Comparison of ENCODE assay signal across 9 cellular contexts in genomic region chr5:167587768-167588167, GRCh38.
DNase-seq lines count a peak whose midpoint lies in the region; ATAC-seq, FAIRE-seq and TF ChIP-seq lines count a peak whose summit lies in the region.
"Had no signal": no experiment of that assay in that cellular context is flagged by ENCODE, and none has a peak within 500 bp of the region (broad histone marks: within the 10 kb centered on the region; RNA-seq: fewer than 3 reads in every experiment).

No MANE protein-coding gene starts in this region.

- intact Hi-C loops in esophagus muscularis mucosa (cut with DNase I) (no loop called here), left colon (cut with DNase I, micrococcal nuclease) (no loop called here)

- H3K27me3 Mint-ChIP-seq in glutamatergic neuron (ENCODE audit: unreplicated experiment), result no peaks in the 10 kb centered on the region

- H3K36me3 ChIP-seq in esophagus muscularis mucosa, result no peaks in the 10 kb centered on the region

- H3K4me3 ChIP-seq in A549 (no peak overlapping the region), esophagus muscularis mucosa (no peak overlapping the region)

- CTCF ChIA-PET in A549 (lab: Yijun Ruan, JAX), result interaction anchor here (0.6 to 3.4 kb wide), 6 partner anchors 65 to 636 kb away, joined by 3 to 14 read pairs (median 3); no protein-coding TSS in a partner anchor

- H3K9me3 Mint-ChIP-seq in glutamatergic neuron (ENCODE audit: unreplicated experiment), result peaks cover 2% of the 10 kb centered on the region

- FAIRE-seq in A549 (lab: Jason Lieb, UNC), result no peak
- FAIRE-seq: endometrium had no signal

- H3K4me1 ChIP-seq in A549 (peaks cover 15% of the 10 kb centered on the region), esophagus muscularis mucosa (no peaks in the 10 kb centered on the region)

- no peak for TF ChIP-seq EP300 in A549 (IDR thresholded peaks at IDR 0.05)
- TF ChIP-seq EP300 in esophagus muscularis mucosa (IDR thresholded peaks at IDR 0.05), result no peak

- peak; percentile 34 to 50; a peak in 2 of 5 replicates for TF ChIP-seq RAD21 in A549 (conservative IDR thresholded peaks at IDR 0.05 in 1 of 2, IDR thresholded peaks at IDR 0.05 in 1 of 2)

- 19% methylated on average over 2 of the region's 2 CpGs for WGBS in A549 (ENCODE audit: missing lambda C conversion rate)
- 42% methylated on average over 2 of the region's 2 CpGs for WGBS in esophagus muscularis mucosa

- H3K4me3 Mint-ChIP-seq in glutamatergic neuron (ENCODE audit: unreplicated experiment), result peak overlapping the region; percentile 76

- POLR2A ChIA-PET in A549 (lab: Yijun Ruan, JAX), result no interaction called here

- H3K27ac ChIP-seq in A549, result no peak overlapping the region
- no peak overlapping the region for H3K27ac ChIP-seq in esophagus muscularis mucosa (replicated peaks in 1 of 4)

- H3K27me3 ChIP-seq in esophagus muscularis mucosa, result no peaks in the 10 kb centered on the region

- H3K27ac Mint-ChIP-seq in glutamatergic neuron (ENCODE audit: unreplicated experiment), result no peak overlapping the region

- H3K36me3 Mint-ChIP-seq in glutamatergic neuron (ENCODE audit: unreplicated experiment), result no peaks in the 10 kb centered on the region

- peaks cover 13% of the 10 kb centered on the region for H3K4me1 Mint-ChIP-seq in glutamatergic neuron (ENCODE audit: low read depth, unreplicated experiment)

- H3K9me3 ChIP-seq in A549 (no peaks in the 10 kb centered on the region), esophagus muscularis mucosa (no peaks in the 10 kb centered on the region)

- peak; percentile 40 to 56 for DNase-seq in A549 (ENCODE audit: low read depth in 1 of 2, low spot score in 1 of 2)
- DNase-seq in H4 (ENCODE audit: low spot score), result peak; percentile 58
- DNase-seq in RPMI7951 (ENCODE audit: low read depth), result peak; percentile 36
- peak; percentile 59 for DNase-seq in glutamatergic neuron
- DNase-seq in esophagus muscularis mucosa (ENCODE audit: extremely low spot score), result no peak
- DNase-seq in left colon, result no peak

- no peak overlapping the region for H3K4me2 ChIP-seq in A549

- TF ChIP-seq CTCF in A549 (IDR thresholded peaks at IDR 0.05), result peak; percentile 33
- peak; percentile 67 for TF ChIP-seq CTCF in glutamatergic neuron (IDR thresholded peaks at IDR 0.05; ENCODE audit: partially characterized antibody, unreplicated experiment)
- TF ChIP-seq CTCF in esophagus muscularis mucosa (IDR thresholded peaks at IDR 0.05), result peak in 1 of 3 experiments; percentile 25

- TF ChIP-seq POLR2A in A549 (IDR thresholded peaks at IDR 0.05; ENCODE audit: low read length), result no peak
- no peak for TF ChIP-seq POLR2A in esophagus muscularis mucosa (IDR thresholded peaks at IDR 0.05; ENCODE audit: low read depth)

- peak; percentile 93 to 97 for ATAC-seq in A549
- no peak for ATAC-seq in HG03139 (IDR thresholded peaks at IDR 0.05; ENCODE audit: unreplicated experiment)
- no peak for ATAC-seq in left colon
- ATAC-seq in HG03095 (IDR thresholded peaks at IDR 0.05; ENCODE audit: unreplicated experiment), result no peak

TF ChIP-seq in A549, 52 proteins besides CTCF, POLR2A, EP300 and RAD21:
- TF ChIP-seq CEBPB (IDR thresholded peaks at IDR 0.05), result no peak
- no peak for TF ChIP-seq RNF2 (IDR thresholded peaks at IDR 0.05; ENCODE audit: borderline replicate concordance, low read depth)
- TF ChIP-seq RARB (CRISPR knock-in tag; IDR thresholded peaks at IDR 0.05), result no peak
- TF ChIP-seq CHD2 (IDR thresholded peaks at IDR 0.05; ENCODE audit: low read length, partially characterized antibody), result no peak
- peak; percentile 51; the same call in 2 of the 3 replicates for TF ChIP-seq SMC3 (IDR thresholded peaks at IDR 0.05)
- TF ChIP-seq MAX (IDR thresholded peaks at IDR 0.05), result peak; percentile 41; the same call in 1 of the 2 replicates
- no peak for TF ChIP-seq HOXB13 (CRISPR knock-in tag; IDR thresholded peaks at IDR 0.05; ENCODE audit: low read depth)
- no peak for TF ChIP-seq POLR2AphosphoS2 (conservative IDR thresholded peaks at IDR 0.05; ENCODE audit: low read length)
- no peak for TF ChIP-seq EHF (CRISPR knock-in tag; IDR thresholded peaks at IDR 0.05)
- no peak for TF ChIP-seq KDM1A (IDR thresholded peaks at IDR 0.05; ENCODE audit: low read depth)

Comparison
In these comparisons a context has a peak if more than half of its experiments do, and no peak if none do; other contexts are left out.
1. ATAC-seq: peak in A549 (2 of 2); none in HG03139 (single experiment), left colon (single experiment) and HG03095 (single experiment).
2. DNase-seq: peak in A549 (2 of 2), H4 (single experiment), RPMI7951 (single experiment) and glutamatergic neuron (single experiment); none in esophagus muscularis mucosa (single experiment) and left colon (0 of 2).